15 cellular contexts compared by ENCODE assay signal in the genomic region with DNA sequence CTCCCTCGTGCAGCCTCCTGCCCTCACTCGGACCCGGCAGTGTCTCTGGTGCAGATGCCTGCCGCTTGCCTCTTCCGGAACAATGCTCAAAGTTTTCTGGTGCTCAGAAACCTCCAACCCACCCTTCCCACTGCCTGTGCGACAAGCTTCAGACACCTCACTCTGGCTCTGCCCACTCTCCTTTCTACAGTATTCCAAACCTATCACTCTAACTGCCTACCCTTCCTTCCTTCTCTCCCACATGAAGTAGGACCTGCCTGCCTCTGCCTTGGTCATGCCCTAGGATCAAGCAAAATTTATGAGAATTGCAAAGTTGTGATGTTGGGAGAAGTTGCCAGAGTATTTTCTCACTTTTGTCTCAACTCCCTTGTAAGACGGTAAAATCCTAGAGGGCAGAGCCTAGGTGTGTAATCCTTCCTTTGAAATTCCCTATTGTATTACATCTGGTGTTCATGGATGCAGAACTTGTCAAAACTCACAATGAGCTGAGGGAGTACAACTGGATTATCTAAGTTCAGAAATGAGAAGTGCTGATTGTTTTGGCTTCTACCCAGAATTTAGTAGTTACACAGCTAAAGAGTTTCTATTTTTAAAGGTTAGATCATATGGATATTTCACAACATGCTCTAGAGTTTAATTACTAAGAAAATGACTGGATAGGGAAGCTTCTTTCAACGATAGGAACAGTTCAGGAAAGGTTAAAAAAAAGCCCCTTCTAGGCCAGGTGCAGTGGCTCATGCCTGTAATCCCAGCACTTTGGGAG. TPM values are rescaled to one million over a fixed set of nuclear protein-coding genes. Genes with fewer than 3 reads are reported as not detected.
DNase-seq lines count a peak whose midpoint lies in the region; ATAC-seq and TF ChIP-seq lines count a peak whose summit lies in the region.
"Had no signal": no experiment of that assay in that cellular context is flagged by ENCODE, and none has a peak within 500 bp of the region (broad histone marks: within the 10 kb centered on the region; RNA-seq: fewer than 3 reads in every experiment).

No MANE protein-coding gene starts in this region.

- in situ Hi-C loops in IMR-90 (cut with MboI; ENCODE audit: low sequenced_read_pairs) = no loop called here

- H3K9me1 ChIP-seq in IMR-90 (ENCODE audit: insufficient read depth, low read length) = peaks cover 26% of the 10 kb centered on the region

- BruUV-seq in IMR-90 (replicated peaks; lab: Mats Ljungman, UMichigan) = no TSS peak

- CTCF ChIA-PET in IMR-90 (lab: Yijun Ruan, JAX) = no interaction called here

- TF ChIP-seq RAD21 in IMR-90 (IDR thresholded peaks at IDR 0.05; ENCODE audit: low read length) = no peak

- H3K36me3 ChIP-seq in IMR-90 (ENCODE audit: control insufficient read depth, insufficient read depth, low read length) = peaks cover 8% of the 10 kb centered on the region

- H3K27ac ChIP-seq in IMR-90 (ENCODE audit: insufficient read depth, low read length) = no peak overlapping the region
- H3K27ac ChIP-seq: HL-60, suprapubic skin had no signal

- dilution Hi-C loops in IMR-90 (cut with HindIII; ENCODE audit: low sequenced_read_pairs, unreplicated experiment) = no loop called here

- H3K79me1 ChIP-seq in IMR-90 (ENCODE audit: low read depth in 1 of 2, low read length in 2 of 2) = peaks cover 19 to 51% of the 10 kb centered on the region in 2 experiments

- H3K27me3 ChIP-seq in IMR-90 (ENCODE audit: control insufficient read depth, insufficient read depth, low read length) = peaks cover 5% of the 10 kb centered on the region; the same call in 1 of the 2 replicates
- H3K27me3 ChIP-seq: suprapubic skin had no signal

- peaks cover 55% of the 10 kb centered on the region for H3K4me1 Mint-ChIP-seq in activated T-helper 2 cell treated with anti-CD3 and anti-CD28 coated beads, Interferon-gamma antibody, Interleukin-2, Interleukin-4, amounts not matched to agents 10 μg/mL and 5 μg/mL and 100 μg/mL, durations not matched to agents 14 hours and 24 hours and 36 hours (ENCODE audit: low read depth)

- peaks cover 60% of the 10 kb centered on the region for H4K20me1 ChIP-seq in IMR-90 (ENCODE audit: insufficient read depth, low read length)

- H4K8ac ChIP-seq in IMR-90 (ENCODE audit: low read depth in 2 of 2, low read length in 2 of 2) = no peak overlapping the region

- peak overlapping the region; percentile 3 for H3K27ac Mint-ChIP-seq in activated T-helper 2 cell treated with anti-CD3 and anti-CD28 coated beads, Interferon-gamma antibody, Interleukin-2, Interleukin-4, amounts not matched to agents 10 μg/mL and 5 μg/mL and 100 μg/mL, durations not matched to agents 14 hours and 24 hours and 36 hours
- H3K27ac Mint-ChIP-seq: mesothelial cell of epicardium had no signal

- no peaks in the 10 kb centered on the region for H3K9me3 Mint-ChIP-seq in activated T-helper 2 cell treated with anti-CD3 and anti-CD28 coated beads, Interferon-gamma antibody, Interleukin-2, Interleukin-4, amounts not matched to agents 10 μg/mL and 5 μg/mL and 100 μg/mL, durations not matched to agents 14 hours and 24 hours and 36 hours
- H3K9me3 Mint-ChIP-seq: activated naive CD8-positive, alpha-beta T cell treated with anti-CD3 and anti-CD28 coated beads, Interleukin-2, amount 50 U/mL, for 24 hours; mesothelial cell of epicardium had no signal

- H2AK5ac ChIP-seq in IMR-90 (ENCODE audit: low read depth, low read length) = peak overlapping the region; percentile 3; the same call in 1 of the 2 replicates

- no peak overlapping the region for H2AK9ac ChIP-seq in IMR-90 (replicated peaks; ENCODE audit: low read depth, low read length, poor library complexity)

- POLR2A ChIA-PET in IMR-90 (lab: Charles Lee; ENCODE audit: unreplicated experiment) = no interaction called here

- H2BK15ac ChIP-seq in IMR-90 (ENCODE audit: low read depth, low read length) = no peak overlapping the region; the same call in 2 of the 3 replicates

- H3K4me3 ChIP-seq in IMR-90 (ENCODE audit: insufficient read depth, low read depth, low read length) = no peak overlapping the region
- H3K4me3 ChIP-seq: suprapubic skin had no signal

- H2AFZ ChIP-seq in IMR-90 (replicated peaks; ENCODE audit: low read length, poor library complexity) = no peak overlapping the region

- H3K14ac ChIP-seq in IMR-90 (replicated peaks; ENCODE audit: low read depth, low read length) = no peak overlapping the region

- H2BK20ac ChIP-seq in IMR-90 (ENCODE audit: low read depth, low read length) = peak overlapping the region; percentile 36; the same call in 1 of the 2 replicates

- peaks cover 44% of the 10 kb centered on the region for H3K36me3 Mint-ChIP-seq in activated T-helper 2 cell treated with anti-CD3 and anti-CD28 coated beads, Interferon-gamma antibody, Interleukin-2, Interleukin-4, amounts not matched to agents 10 μg/mL and 5 μg/mL and 100 μg/mL, durations not matched to agents 14 hours and 24 hours and 36 hours (ENCODE audit: low read depth)

- H3K9ac ChIP-seq in IMR-90 (ENCODE audit: low read depth, low read length) = no peak overlapping the region

- H3K4me3 Mint-ChIP-seq in activated T-helper 2 cell treated with anti-CD3 and anti-CD28 coated beads, Interferon-gamma antibody, Interleukin-2, Interleukin-4, amounts not matched to agents 10 μg/mL and 5 μg/mL and 100 μg/mL, durations not matched to agents 14 hours and 24 hours and 36 hours (ENCODE audit: low read depth) = no peak overlapping the region
- H3K4me3 Mint-ChIP-seq: activated naive CD8-positive, alpha-beta T cell treated with anti-CD3 and anti-CD28 coated beads, Interleukin-2, amount 50 U/mL, for 24 hours; mesothelial cell of epicardium had no signal

- TF ChIP-seq CTCF in IMR-90 (conservative IDR thresholded peaks at IDR 0.05; ENCODE audit: low read depth, low read length) = no peak

- H3K23ac ChIP-seq in IMR-90 (ENCODE audit: low read depth, low read length) = no peak overlapping the region

- H3K56ac ChIP-seq in IMR-90 (ENCODE audit: extremely low read depth, insufficient read depth, low read length) = no peak overlapping the region

- no peak overlapping the region for H3K4ac ChIP-seq in IMR-90 (ENCODE audit: low read depth, low read length)

- H3K27me3 Mint-ChIP-seq in activated T-helper 2 cell treated with anti-CD3 and anti-CD28 coated beads, Interferon-gamma antibody, Interleukin-2, Interleukin-4, amounts not matched to agents 10 μg/mL and 5 μg/mL and 100 μg/mL, durations not matched to agents 14 hours and 24 hours and 36 hours (ENCODE audit: low read depth) = no peaks in the 10 kb centered on the region
- H3K27me3 Mint-ChIP-seq: activated naive CD8-positive, alpha-beta T cell treated with anti-CD3 and anti-CD28 coated beads, Interleukin-2, amount 50 U/mL, for 24 hours had no signal

- peak overlapping the region; percentile 31; the same call in 1 of the 2 replicates for H4K91ac ChIP-seq in IMR-90 (ENCODE audit: insufficient read depth, low read depth, low read length)

- H4K5ac ChIP-seq in IMR-90 (ENCODE audit: low read depth, low read length) = no peak overlapping the region

- H3K9me3 ChIP-seq in IMR-90 (ENCODE audit: control insufficient read depth, insufficient read depth, low read length) = no peaks in the 10 kb centered on the region
- H3K9me3 ChIP-seq: suprapubic skin had no signal

- 0 out of 2 replicates have a peak overlapping the region, but pooled peaks have one; percentile 42 for H3K4me2 ChIP-seq in IMR-90 (ENCODE audit: low read depth, low read length)

- no peak for ATAC-seq in IMR-90 (ENCODE audit: low read depth)
- no peak for ATAC-seq in HG02970 (IDR thresholded peaks at IDR 0.05; ENCODE audit: low FRiP score, unreplicated experiment)
- ATAC-seq: activated naive CD8-positive, alpha-beta T cell treated with anti-CD3 and anti-CD28 coated beads, Interleukin-2, amount 50 U/mL, for 24 hours had no signal

- H3K18ac ChIP-seq in IMR-90 (ENCODE audit: low read depth, low read length) = no peak overlapping the region

- no peak overlapping the region for H2BK5ac ChIP-seq in IMR-90 (ENCODE audit: low read depth, low read length, poor library complexity, severe bottlenecking)

- peaks cover 9% of the 10 kb centered on the region for H3K4me1 ChIP-seq in IMR-90 (ENCODE audit: control insufficient read depth, insufficient read depth, low read length)

- intact Hi-C loops in IMR-90 (cut with micrococcal nuclease) = no loop called here
- intact Hi-C loops in activated T-helper 2 cell treated with anti-CD3 and anti-CD28 coated beads, Interferon-gamma antibody, Interleukin-2, Interleukin-4, amounts not matched to agents 10 μg/mL and 5 μg/mL and 100 μg/mL, durations not matched to agents 14 hours and 24 hours and 36 hours (cut with micrococcal nuclease) = no loop called here

- WGBS in IMR-90 (ENCODE audit: extremely low coverage in 2 of 2, insufficient read length in 1 of 2), 2 experiments = 96% methylated on average over 6 of the region's 8 CpGs; no CpG with 5 or more reads in 1 of the 2 experiments

- H2BK120ac ChIP-seq in IMR-90 (ENCODE audit: low read depth, low read length) = no peak overlapping the region

- TF ChIP-seq POLR2A in IMR-90 (IDR thresholded peaks at IDR 0.05; ENCODE audit: low read depth, low read length) = no peak

- DNase-seq in AG08396 (ENCODE audit: low spot score) = peak; percentile 39
- DNase-seq in IMR-90 = peak; percentile 49
- no peak for DNase-seq in activated T-helper 2 cell treated with anti-CD3 and anti-CD28 coated beads, Interferon-gamma antibody, Interleukin-2, Interleukin-4, amounts not matched to agents 10 μg/mL and 5 μg/mL and 100 μg/mL, durations not matched to agents 14 hours and 24 hours and 36 hours (ENCODE audit: low spot score)
- peak; percentile 27 for DNase-seq in left kidney (ENCODE audit: low read depth, low spot score)
- DNase-seq in DMS 273 (lab: John Stamatoyannopoulos, UW; ENCODE audit: unreplicated experiment) = no peak
- no peak for DNase-seq in activated CD4-positive, alpha-beta T cell treated with anti-CD3 and anti-CD28 coated beads for 4 hours
- DNase-seq in activated CD4-positive, CD25-positive, alpha-beta regulatory T cell (lab: John Stamatoyannopoulos, UW) = no peak
- DNase-seq: activated naive CD8-positive, alpha-beta T cell treated with anti-CD3 and anti-CD28 coated beads, Interleukin-2, amount 50 U/mL, for 24 hours; COR-L47; foreskin melanocyte; NCI-H226 had no signal

TF ChIP-seq in IMR-90, 13 proteins besides CTCF, POLR2A, EP300 and RAD21:
- peak; percentile 80 for TF ChIP-seq CEBPB (IDR thresholded peaks at IDR 0.05; ENCODE audit: low read depth, low read length)
- no peak for TF ChIP-seq RCOR1 (IDR thresholded peaks at IDR 0.05; ENCODE audit: insufficient replicate concordance, low read length)

RNA-seq across cellular contexts. Expression of a gene that starts 7.2 kb away (rescaled TPM):
- total RNA-seq in IMR-90 (2012; rRNA removed) = 4.7 and 7.9 TPM in 2 replicates
- polyA plus RNA-seq in IMR-90 (2012; rRNA removed) = 7.5 and 8.0 TPM in 2 replicates
- polyA plus RNA-seq in IMR-90 (2012; cell fraction: cytosol; rRNA removed) = 5.0 and 6.5 TPM in 2 replicates
- 8.7 and 12.4 TPM in 2 replicates for polyA plus RNA-seq in IMR-90 (2012; cell fraction: nucleus; rRNA removed; ENCODE audit: low replicate concordance)
- total RNA-seq in activated T-helper 2 cell treated with anti-CD3 and anti-CD28 coated beads, Interferon-gamma antibody, Interleukin-2, Interleukin-4, amounts not matched to agents 10 μg/mL and 5 μg/mL and 100 μg/mL, durations not matched to agents 14 hours and 24 hours and 36 hours = 29.0 and 31.4 TPM in 2 replicates

Comparison
In these comparisons a context has a peak if more than half of its experiments do, and no peak if none do; other contexts are left out.
1. DNase-seq: peak in AG08396 (single experiment), IMR-90 (single experiment) and left kidney (single experiment); none in activated T-helper 2 cell treated with anti-CD3 and anti-CD28 coated beads, Interferon-gamma antibody, Interleukin-2, Interleukin-4, amounts not matched to agents 10 μg/mL and 5 μg/mL and 100 μg/mL, durations not matched to agents 14 hours and 24 hours and 36 hours (single experiment), DMS 273 (single experiment), activated CD4-positive, alpha-beta T cell treated with anti-CD3 and anti-CD28 coated beads for 4 hours (0 of 2) and activated CD4-positive, CD25-positive, alpha-beta regulatory T cell (0 of 4).